ENCODE assay signal across 14 cellular contexts in genomic region chr2:23585218-23585945, GRCh38.
DNase-seq lines count a peak whose midpoint lies in the region; ATAC-seq, FAIRE-seq and TF ChIP-seq lines count a peak whose summit lies in the region.
"Had no signal": no experiment of that assay in that cellular context is flagged by ENCODE, and none has a peak within 500 bp of the region (broad histone marks: within the 10 kb centered on the region; RNA-seq: fewer than 3 reads in every experiment).

No MANE protein-coding gene starts in this region.

- DNase-seq in D721Med (ENCODE audit: insufficient read length, low spot score) = peak; percentile 70
- DNase-seq in NCI-H2171 treated with DMSO at 0.1 percent for 48 hours (lab: John Stamatoyannopoulos, UW) = peak; percentile 98
- DNase-seq in coronary artery (ENCODE audit: low spot score) = no peak
- DNase-seq in psoas muscle = peak in 1 of 2 donors; percentile 22
- DNase-seq in NOMO-1 treated with DMSO at 0.1 percent for 48 hours (lab: John Stamatoyannopoulos, UW; ENCODE audit: unreplicated experiment) = no peak
- no peak for DNase-seq in COLO829 (ENCODE audit: low spot score)
- no peak for DNase-seq in HK-2 (ENCODE audit: unreplicated experiment)
- DNase-seq in colonic mucosa = no peak
- DNase-seq: anterior cingulate cortex, DMS153, NCI-H1436 treated with DMSO at 0.1 percent for 48 hours, SIG-M5 had no signal

- WGBS in psoas muscle, 3 donors = 40 to 69% (median 41%) methylated on average over 15 of the region's 15 CpGs

- H3K9me3 ChIP-seq in psoas muscle (no peaks in the 10 kb centered on the region), colonic mucosa (no peaks in the 10 kb centered on the region)

- H3K27me3 ChIP-seq in psoas muscle (ENCODE audit: insufficient read depth in 3 of 3, low read length in 2 of 3) = no peaks in the 10 kb centered on the region
- H3K27me3 ChIP-seq in colonic mucosa = no peaks in the 10 kb centered on the region

- H3K36me3 ChIP-seq in psoas muscle (ENCODE audit: insufficient read depth in 1 of 2, low read depth in 1 of 2) (no peaks in the 10 kb centered on the region), colonic mucosa (no peaks in the 10 kb centered on the region)

- ATAC-seq in psoas muscle = peak in 2 of 4 donors; percentile 6 to 50
- ATAC-seq: sciatic nerve; stimulated activated memory B cell treated with anti-CD40 and anti-IgM and Interleukin-4, amounts not matched to agents 10 μg/mL and 1 μg/mL and 100 μg/mL, for 72 hours had no signal

- no peak overlapping the region for H3K9ac ChIP-seq in colonic mucosa (ENCODE audit: low read depth in 2 of 2, low read length in 2 of 2)

- TF ChIP-seq CTCF in D721Med (IDR thresholded peaks at IDR 0.05; ENCODE audit: insufficient read depth, missing control alignments) = no peak
- TF ChIP-seq CTCF in coronary artery (IDR thresholded peaks at IDR 0.05) = no peak
- no peak for TF ChIP-seq CTCF in psoas muscle (IDR thresholded peaks at IDR 0.05)
- TF ChIP-seq CTCF in colonic mucosa (IDR thresholded peaks at IDR 0.05) = no peak

- FAIRE-seq in D721Med (lab: Jason Lieb, UNC) = peak; percentile 95

- no peak overlapping the region for H3K4me3 ChIP-seq in coronary artery
- H3K4me3 ChIP-seq in psoas muscle = no peak overlapping the region
- H3K4me3 ChIP-seq in colonic mucosa = no peak overlapping the region

- H3K4me1 ChIP-seq in psoas muscle (peaks cover 33% of the 10 kb centered on the region), colonic mucosa (no peaks in the 10 kb centered on the region)

- intact Hi-C loops in psoas muscle (cut with DNase I) = loop anchor here in 1 of 2 donors (10.0 kb wide), 1 partner anchor 161 kb away; no protein-coding TSS in a partner anchor
- intact Hi-C loops in colonic mucosa (cut with DNase I) = no loop called here

- peak overlapping the region; percentile 47 to 71 for H3K27ac ChIP-seq in coronary artery
- H3K27ac ChIP-seq in psoas muscle = peak overlapping the region; percentile 78
- no peak overlapping the region for H3K27ac ChIP-seq in colonic mucosa

Comparison
In these comparisons a context has a peak if more than half of its experiments do, and no peak if none do; other contexts are left out.
1. DNase-seq: peak in D721Med (single experiment) and NCI-H2171 treated with DMSO at 0.1 percent for 48 hours (single experiment); none in coronary artery (single experiment), NOMO-1 treated with DMSO at 0.1 percent for 48 hours (single experiment), COLO829 (single experiment), HK-2 (single experiment) and colonic mucosa (single experiment).